ENCODE assay signal across 21 cellular contexts in genomic region chr2:109645412-109646184, GRCh38. TPM values are rescaled to one million over a fixed set of nuclear protein-coding genes. Genes with fewer than 3 reads are reported as not detected.
DNase-seq lines count a peak whose midpoint lies in the region; ATAC-seq, FAIRE-seq and TF ChIP-seq lines count a peak whose summit lies in the region.
"Had no signal": no experiment of that assay in that cellular context is flagged by ENCODE, and none has a peak within 500 bp of the region (broad histone marks: within the 10 kb centered on the region; RNA-seq: fewer than 3 reads in every experiment).

No MANE protein-coding gene starts in this region.

- H3K27me3 ChIP-seq in Caco-2 (replicated peaks; ENCODE audit: control insufficient read depth, insufficient read depth, low read length) (no peaks in the 10 kb centered on the region), astrocyte (ENCODE audit: insufficient read depth, low read length) (no peaks in the 10 kb centered on the region), right lobe of liver (no peaks in the 10 kb centered on the region), sigmoid colon (no peaks in the 10 kb centered on the region)
- H3K27me3 ChIP-seq: testis had no signal

- peaks cover 33% of the 10 kb centered on the region for H3K4me1 Mint-ChIP-seq in Caco-2 (ENCODE audit: low read depth, unreplicated experiment)
- H3K4me1 Mint-ChIP-seq in astrocyte (ENCODE audit: low read depth, unreplicated experiment), result peaks cover 22% of the 10 kb centered on the region
- H3K4me1 Mint-ChIP-seq: IgD-negative memory B cell, T-cell had no signal

- BruUV-seq in Caco-2 (replicated peaks; lab: Mats Ljungman, UMichigan), result no TSS peak

- H3K4me3 ChIP-seq in Caco-2 (ENCODE audit: low read depth, low read length) (no peak overlapping the region), astrocyte (ENCODE audit: insufficient read depth, low read depth, low read length) (no peak overlapping the region), right lobe of liver (no peak overlapping the region), sigmoid colon (no peak overlapping the region)
- H3K4me3 ChIP-seq: testis had no signal

- no peak for TF ChIP-seq EP300 in sigmoid colon (IDR thresholded peaks at IDR 0.05)

- WGBS in right lobe of liver (ENCODE audit: insufficient coverage, low coverage, low lambda C conversion rate, missing lambda C conversion rate), result 89% methylated on average over 7 of the region's 14 CpGs
- WGBS in sigmoid colon, 2 donors, result 94% methylated on average over 14 of the region's 14 CpGs

- H3K9me3 ChIP-seq in Caco-2, result no peaks in the 10 kb centered on the region
- H3K9me3 ChIP-seq in astrocyte (ENCODE audit: insufficient read depth, low read depth, low read length), result no peaks in the 10 kb centered on the region
- H3K9me3 ChIP-seq in right lobe of liver, result no peaks in the 10 kb centered on the region
- no peaks in the 10 kb centered on the region for H3K9me3 ChIP-seq in sigmoid colon
- H3K9me3 ChIP-seq: testis had no signal

- no peaks in the 10 kb centered on the region for H3K79me2 ChIP-seq in astrocyte (ENCODE audit: insufficient read depth, low read length)
- H3K79me2 ChIP-seq: parathyroid adenoma had no signal

- H3K9me3 Mint-ChIP-seq in Caco-2 (ENCODE audit: unreplicated experiment) (no peaks in the 10 kb centered on the region), astrocyte (ENCODE audit: unreplicated experiment) (no peaks in the 10 kb centered on the region)
- H3K9me3 Mint-ChIP-seq: activated naive CD4-positive, alpha-beta T cell treated with anti-CD3 and anti-CD28 coated beads for 36 hours; T-cell had no signal

- TF ChIP-seq CTCF in Caco-2 (IDR thresholded peaks at IDR 0.05; ENCODE audit: insufficient read depth in 1 of 2, low read depth in 1 of 2, low read length in 1 of 2, severe bottlenecking in 1 of 2, unreplicated experiment in 1 of 2), result no peak
- TF ChIP-seq CTCF in astrocyte (IDR thresholded peaks at IDR 0.05; ENCODE audit: insufficient read depth, low read depth, low read length), result no peak
- no peak for TF ChIP-seq CTCF in right lobe of liver (IDR thresholded peaks at IDR 0.05)
- no peak for TF ChIP-seq CTCF in sigmoid colon (IDR thresholded peaks at IDR 0.05)

- no peak overlapping the region for H3K4me2 ChIP-seq in astrocyte (ENCODE audit: low read length)

- no peak for ATAC-seq in right lobe of liver
- no peak for ATAC-seq in HG02588 (IDR thresholded peaks at IDR 0.05; ENCODE audit: unreplicated experiment)
- no peak for ATAC-seq in sciatic nerve
- ATAC-seq: T-cell had no signal

- H4K20me1 ChIP-seq in astrocyte (ENCODE audit: insufficient read depth, low read length), result no peaks in the 10 kb centered on the region

- H3K27ac Mint-ChIP-seq in Caco-2 (ENCODE audit: unreplicated experiment), result no peak overlapping the region
- peak overlapping the region; percentile 85 for H3K27ac Mint-ChIP-seq in astrocyte (ENCODE audit: unreplicated experiment)
- H3K27ac Mint-ChIP-seq: activated naive CD4-positive, alpha-beta T cell treated with anti-CD3 and anti-CD28 coated beads for 36 hours; IgD-negative memory B cell; T-cell had no signal

- CTCF ChIA-PET in Caco-2 (lab: Charles Lee), result interaction anchor here (0.8 to 2.4 kb wide), 4 partner anchors 22 to 54 kb away, joined by 3 to 12 read pairs (median 5); partner anchors contain the start of genes SEPTIN10 and SOWAHC

- intact Hi-C loops in Caco-2 (cut with micrococcal nuclease; ENCODE audit: unreplicated experiment) (loop anchor here (2.0 kb wide), 2 partner anchors 35 to 45 kb away; no protein-coding TSS in a partner anchor), right lobe of liver (cut with DNase I) (no loop called here), sigmoid colon (cut with DNase I) (no loop called here), sciatic nerve (cut with DNase I) (no loop called here)

- no peak overlapping the region for H3K9ac ChIP-seq in astrocyte (ENCODE audit: low read length)
- H3K9ac ChIP-seq: parathyroid adenoma had no signal

- in situ Hi-C loops in G401 (cut with HindIII; ENCODE audit: low sequenced_read_pairs), result no loop called here

- H3K27me3 Mint-ChIP-seq in Caco-2 (ENCODE audit: insufficient read depth, unreplicated experiment) (no peaks in the 10 kb centered on the region), astrocyte (ENCODE audit: low read depth, unreplicated experiment) (no peaks in the 10 kb centered on the region)

- FAIRE-seq in astrocyte (lab: Jason Lieb, UNC), result no peak
- FAIRE-seq: colon, endothelial cell of umbilical vein, small intestine had no signal

- POLR2A ChIA-PET in Caco-2 (lab: Charles Lee), result interaction anchor here (0.9 to 2.2 kb wide), 4 partner anchors 18 to 45 kb away, joined by 3 to 16 read pairs (median 6); partner anchors contain the start of genes SEPTIN10 and SOWAHC

- H3K27ac ChIP-seq in astrocyte (ENCODE audit: low read depth, low read length), result no peak overlapping the region
- H3K27ac ChIP-seq in right lobe of liver, result peak overlapping the region; percentile 84 to 96 (median 91)
- peak overlapping the region in 3 of 4 donors; percentile 64 to 73 (median 68) for H3K27ac ChIP-seq in sigmoid colon
- H3K27ac ChIP-seq: parathyroid adenoma had no signal

- H3K4me3 Mint-ChIP-seq in Caco-2 (ENCODE audit: unreplicated experiment), result peak overlapping the region; percentile 46
- no peak overlapping the region for H3K4me3 Mint-ChIP-seq in astrocyte (ENCODE audit: unreplicated experiment)
- H3K4me3 Mint-ChIP-seq: activated naive CD4-positive, alpha-beta T cell treated with anti-CD3 and anti-CD28 coated beads for 36 hours; IgD-negative memory B cell; T-cell had no signal

- H3K4me1 ChIP-seq in Caco-2 (peaks cover 55% of the 10 kb centered on the region), astrocyte (ENCODE audit: insufficient read depth, low read length) (peaks cover 7% of the 10 kb centered on the region), right lobe of liver (peaks cover 0 to 23% (median 8%) of the 10 kb centered on the region in 4 donors), sigmoid colon (peaks cover 0 to 16% (median 15%) of the 10 kb centered on the region in 4 donors)
- H3K4me1 ChIP-seq: parathyroid adenoma had no signal

- H3K36me3 Mint-ChIP-seq in Caco-2 (ENCODE audit: insufficient read depth, unreplicated experiment) (peaks cover 6% of the 10 kb centered on the region), astrocyte (ENCODE audit: low read depth, unreplicated experiment) (no peaks in the 10 kb centered on the region)
- H3K36me3 Mint-ChIP-seq: IgD-negative memory B cell, T-cell had no signal

- no peaks in the 10 kb centered on the region for H3K36me3 ChIP-seq in Caco-2 (ENCODE audit: control insufficient read depth, insufficient read depth, low read length)
- H3K36me3 ChIP-seq in astrocyte (ENCODE audit: insufficient read depth, low read length), result no peaks in the 10 kb centered on the region
- H3K36me3 ChIP-seq in right lobe of liver, result no peaks in the 10 kb centered on the region
- no peaks in the 10 kb centered on the region for H3K36me3 ChIP-seq in sigmoid colon

- TF ChIP-seq POLR2A in right lobe of liver (IDR thresholded peaks at IDR 0.05) (no peak), sigmoid colon (IDR thresholded peaks at IDR 0.05) (no peak)

- DNase-seq in Caco-2, result peak; percentile 51 to 64
- no peak for DNase-seq in astrocyte (ENCODE audit: low read depth)
- no peak for DNase-seq in right lobe of liver
- DNase-seq in sigmoid colon, result no peak
- no peak for DNase-seq in sciatic nerve (ENCODE audit: low spot score)
- no peak for DNase-seq in G401 (ENCODE audit: low spot score)
- DNase-seq in stimulated activated CD4-positive, alpha-beta T cell treated with anti-CD3 and anti-CD28 coated beads, Interleukin-2, amount 100 ng/mL, for 24 hours, result no peak
- DNase-seq: activated CD4-positive, alpha-beta T cell treated with anti-CD3 and anti-CD28 coated beads, Interleukin-2, amount 50 U/mL, for 48 hours; activated naive CD4-positive, alpha-beta T cell treated with anti-CD3 and anti-CD28 coated beads for 36 hours; activated T-cell treated with anti-CD3 and anti-CD28 coated beads for 4 hours; GOT3; NCI-H1930; stimulated activated CD8-positive, alpha-beta memory T cell treated with anti-CD3 and anti-CD28 coated beads, Interleukin-4, amount 100 ng/mL, for 48 hours; T-cell; testis had no signal

- H2AFZ ChIP-seq in astrocyte (ENCODE audit: low read depth, low read length), result no peak overlapping the region
- H2AFZ ChIP-seq: parathyroid adenoma had no signal

RNA-seq across cellular contexts. Expression of gene SOWAHC, which starts 31.4 kb away (rescaled TPM):
- 20.3 and 21.4 TPM in 2 replicates for total RNA-seq in Caco-2 (2022)
- total RNA-seq in astrocyte, result 14.1 and 16.5 TPM in 2 replicates
- total RNA-seq in right lobe of liver, result 10 to 100 TPM; 13.0 to 55.1 (median 34.4) TPM
- 10 to 100 TPM; 19.4 to 29.3 (median 23.6) TPM for total RNA-seq in sigmoid colon
- polyA plus RNA-seq in sigmoid colon, result 10 to 100 TPM; 16.4 to 27.5 (median 18.6) TPM
- total RNA-seq in sciatic nerve, result 30.9 TPM
- total RNA-seq in G401 (2014; rRNA removed; shearing (Covaris generic)), result 0.06 and 0.34 TPM in 2 replicates
- polyA plus RNA-seq: IgD-negative memory B cell had no signal

RNA-seq across cellular contexts. Expression of gene SEPTIN10, which starts 31.8 kb away (rescaled TPM):
- 77.3 and 83.7 TPM in 2 replicates for total RNA-seq in Caco-2 (2022)
- total RNA-seq in astrocyte, result 76.3 and 90.8 TPM in 2 replicates
- total RNA-seq in right lobe of liver, result 10 to 100 TPM; 34.6 to 52.8 (median 40.8) TPM
- total RNA-seq in sigmoid colon, result 100 to 1,000 TPM; 122 to 178 (median 161) TPM
- polyA plus RNA-seq in sigmoid colon, result 10 to 100 TPM; 36.1 to 58.3 (median 51.1) TPM
- total RNA-seq in sciatic nerve, result 135 TPM
- total RNA-seq in G401 (2014; rRNA removed; shearing (Covaris generic)), result 6.4 and 12.3 TPM in 2 replicates

Comparison
In these comparisons a context has a peak if more than half of its experiments do, and no peak if none do; other contexts are left out.
1. DNase-seq: peak in Caco-2 (2 of 2); none in astrocyte (single experiment), right lobe of liver (0 of 3), sigmoid colon (single experiment), sciatic nerve (single experiment), G401 (single experiment) and stimulated activated CD4-positive, alpha-beta T cell treated with anti-CD3 and anti-CD28 coated beads, Interleukin-2, amount 100 ng/mL, for 24 hours (0 of 2).
2. RNA of gene SOWAHC, which starts 31.4 kb away (total RNA-seq): 13.0 to 55.1 TPM in right lobe of liver, 30.9 TPM in sciatic nerve (single experiment), 19.4 to 29.3 TPM in sigmoid colon, 20.3 to 21.4 TPM in Caco-2 and 14.1 to 16.5 TPM in astrocyte; 0.06 to 0.34 TPM in G401; every median in the first group is over 10 times any median in the second.